In genomic region chr22:30186535-30186934, GRCh38 we compare ENCODE assay signal across 1 cellular context.
TF ChIP-seq lines count a peak whose summit lies in the region.

No MANE protein-coding gene starts in this region.

TF ChIP-seq in HepG2, 621 proteins besides CTCF, POLR2A, EP300 and RAD21 (continued from another document and continues in another):
- TF ChIP-seq HNF1B (CRISPR knock-in tag; IDR thresholded peaks at IDR 0.05) (peak; percentile 28; the same call in 1 of the 2 replicates), FOXP4 (CRISPR knock-in tag; IDR thresholded peaks at IDR 0.05) (no peak), ZNF704 (CRISPR knock-in tag; IDR thresholded peaks at IDR 0.05; ENCODE audit: borderline replicate concordance) (no peak), NPAS2 (CRISPR knock-in tag; IDR thresholded peaks at IDR 0.05; ENCODE audit: borderline replicate concordance) (no peak), HNRNPLL (IDR thresholded peaks at IDR 0.05; ENCODE audit: low read depth, low read length, poor library complexity, severe bottlenecking) (no peak), ELF4 (CRISPR knock-in tag; IDR thresholded peaks at IDR 0.05; ENCODE audit: borderline replicate concordance) (no peak), GMEB1 (CRISPR knock-in tag; IDR thresholded peaks at IDR 0.05; ENCODE audit: borderline replicate concordance) (no peak), ZNF580 (CRISPR knock-in tag; IDR thresholded peaks at IDR 0.05; ENCODE audit: borderline replicate concordance, low read depth) (no peak), ZNF616 (CRISPR knock-in tag; IDR thresholded peaks at IDR 0.05; ENCODE audit: low read depth) (no peak), ISX (CRISPR knock-in tag; conservative IDR thresholded peaks at IDR 0.05) (no peak), SIN3B (IDR thresholded peaks at IDR 0.05; ENCODE audit: low read length) (no peak), ZBTB14 (CRISPR knock-in tag; IDR thresholded peaks at IDR 0.05) (no peak), MXD4 (CRISPR knock-in tag; IDR thresholded peaks at IDR 0.05) (no peak), KDM3A (CRISPR knock-in tag; IDR thresholded peaks at IDR 0.05; ENCODE audit: low read depth) (no peak), ZNF407 (CRISPR knock-in tag; IDR thresholded peaks at IDR 0.05; ENCODE audit: not compliant biosample characterization) (no peak), PTBP1 (IDR thresholded peaks at IDR 0.05; ENCODE audit: low read depth, low read length, poor library complexity, severe bottlenecking) (no peak), ZNF124 (CRISPR knock-in tag; IDR thresholded peaks at IDR 0.05) (no peak), KDM1A (CRISPR knock-in tag; IDR thresholded peaks at IDR 0.05) (no peak), TRIM24 (CRISPR knock-in tag; IDR thresholded peaks at IDR 0.05) (no peak), ZBTB49 (CRISPR knock-in tag; IDR thresholded peaks at IDR 0.05; ENCODE audit: borderline replicate concordance) (no peak), FOSL2 (CRISPR knock-in tag; IDR thresholded peaks at IDR 0.05) (no peak), ZNF607 (CRISPR knock-in tag; IDR thresholded peaks at IDR 0.05; ENCODE audit: borderline replicate concordance) (no peak), SALL1 (CRISPR knock-in tag; IDR thresholded peaks at IDR 0.05) (peak; percentile 23; the same call in 1 of the 2 replicates), HOXA5 (CRISPR knock-in tag; IDR thresholded peaks at IDR 0.05) (no peak), JUNB (CRISPR knock-in tag; IDR thresholded peaks at IDR 0.05; ENCODE audit: borderline replicate concordance) (no peak), ZNF609 (CRISPR knock-in tag; IDR thresholded peaks at IDR 0.05; ENCODE audit: borderline replicate concordance) (no peak), SP4 (CRISPR knock-in tag; IDR thresholded peaks at IDR 0.05) (no peak), SAP130 (CRISPR knock-in tag; IDR thresholded peaks at IDR 0.05; ENCODE audit: low read depth) (peak; percentile 37), ZNF468 (CRISPR knock-in tag; IDR thresholded peaks at IDR 0.05) (no peak), REXO4 (CRISPR knock-in tag; IDR thresholded peaks at IDR 0.05; ENCODE audit: borderline replicate concordance) (no peak), MXD1 (CRISPR knock-in tag; IDR thresholded peaks at IDR 0.05) (no peak), ZNF260 (CRISPR knock-in tag; IDR thresholded peaks at IDR 0.05; ENCODE audit: borderline replicate concordance, low read depth) (no peak)
